1 cellular context compared by ENCODE assay signal in the genomic region with DNA sequence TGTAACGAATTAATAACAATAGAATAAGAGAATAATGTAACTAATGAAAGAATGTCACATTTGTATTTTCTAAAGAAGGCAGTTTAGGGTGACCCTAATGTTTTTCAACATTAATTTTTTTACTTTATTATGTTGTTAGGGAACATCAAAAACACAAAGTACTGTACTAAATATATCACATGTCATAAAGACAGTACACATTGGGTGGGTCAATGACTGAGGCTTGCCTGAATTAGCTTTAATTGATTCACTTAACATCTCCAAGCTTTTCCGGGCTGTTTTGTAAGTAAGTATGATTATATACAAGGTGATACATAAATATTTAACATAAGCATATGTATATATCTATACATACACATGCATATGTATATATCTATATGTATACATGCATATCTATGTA.
TF ChIP-seq lines count a peak whose summit lies in the region.

No MANE protein-coding gene starts in this region.

TF ChIP-seq in HCT116, 20 proteins besides CTCF, POLR2A, EP300 and RAD21:
- TF ChIP-seq POLR2AphosphoS5 (IDR thresholded peaks at IDR 0.05; ENCODE audit: low read depth, low read length) (no peak), YY1 (IDR thresholded peaks at IDR 0.05; ENCODE audit: extremely low read depth, insufficient replicate concordance, low read depth, low read length) (no peak), CBX3 (IDR thresholded peaks at IDR 0.05; ENCODE audit: low read depth) (no peak), EZH2phosphoT487 (IDR thresholded peaks at IDR 0.05; ENCODE audit: borderline replicate concordance) (no peak), ZFX (IDR thresholded peaks at IDR 0.05) (no peak), ELF1 (IDR thresholded peaks at IDR 0.05; ENCODE audit: borderline replicate concordance, low read depth) (no peak), JUND (IDR thresholded peaks at IDR 0.05) (no peak), SRF (IDR thresholded peaks at IDR 0.05; ENCODE audit: low read depth) (no peak), SP1 (IDR thresholded peaks at IDR 0.05; ENCODE audit: low read depth) (no peak), TCF7L2 (IDR thresholded peaks at IDR 0.05; ENCODE audit: borderline replicate concordance, extremely low read depth, insufficient read depth, insufficient read length) (no peak), EZH2 (IDR thresholded peaks at IDR 0.05) (no peak), ZNF274 (IDR thresholded peaks at IDR 0.05; ENCODE audit: low read depth, low read length) (no peak)
- TF ChIP-seq, protein P1, sequence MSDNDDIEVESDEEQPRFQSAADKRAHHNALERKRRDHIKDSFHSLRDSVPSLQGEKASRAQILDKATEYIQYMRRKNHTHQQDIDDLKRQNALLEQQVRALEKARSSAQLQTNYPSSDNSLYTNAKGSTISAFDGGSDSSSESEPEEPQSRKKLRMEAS (IDR thresholded peaks at IDR 0.05), result no peak
- TF ChIP-seq, protein P2, sequence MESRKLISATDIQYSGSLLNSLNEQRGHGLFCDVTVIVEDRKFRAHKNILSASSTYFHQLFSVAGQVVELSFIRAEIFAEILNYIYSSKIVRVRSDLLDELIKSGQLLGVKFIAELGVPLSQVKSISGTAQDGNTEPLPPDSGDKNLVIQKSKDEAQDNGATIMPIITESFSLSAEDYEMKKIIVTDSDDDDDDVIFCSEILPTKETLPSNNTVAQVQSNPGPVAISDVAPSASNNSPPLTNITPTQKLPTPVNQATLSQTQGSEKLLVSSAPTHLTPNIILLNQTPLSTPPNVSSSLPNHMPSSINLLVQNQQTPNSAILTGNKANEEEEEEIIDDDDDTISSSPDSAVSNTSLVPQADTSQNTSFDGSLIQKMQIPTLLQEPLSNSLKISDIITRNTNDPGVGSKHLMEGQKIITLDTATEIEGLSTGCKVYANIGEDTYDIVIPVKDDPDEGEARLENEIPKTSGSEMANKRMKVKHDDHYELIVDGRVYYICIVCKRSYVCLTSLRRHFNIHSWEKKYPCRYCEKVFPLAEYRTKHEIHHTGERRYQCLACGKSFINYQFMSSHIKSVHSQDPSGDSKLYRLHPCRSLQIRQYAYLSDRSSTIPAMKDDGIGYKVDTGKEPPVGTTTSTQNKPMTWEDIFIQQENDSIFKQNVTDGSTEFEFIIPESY (IDR thresholded peaks at IDR 0.05; ENCODE audit: extremely low read depth, insufficient replicate concordance, low read length), result no peak
